Comparison of ENCODE assay signal across 8 cellular contexts in genomic region chr12:53751336-53752191, GRCh38. TPM values are rescaled to one million over a fixed set of nuclear protein-coding genes. Genes with fewer than 3 reads are reported as not detected.
A peak's percentile ranks its signal among the peaks of the same experiment; 100 is the strongest.
DNase-seq lines count a peak whose midpoint lies in the region; ATAC-seq and TF ChIP-seq lines count a peak whose summit lies in the region.

Gene CISTR, minus strand, starts transcription at chr12:53751979.

- peaks cover 2% of the 10 kb centered on the region for H3K36me3 Mint-ChIP-seq in activated CD8-positive, alpha-beta T cell treated with anti-CD3 and anti-CD28 coated beads, Interleukin-2, amount 10 ng/mL, durations not matched to agents 7 days and 5 days (ENCODE audit: low read depth)

- H3K27me3 ChIP-seq in gastroesophageal sphincter (peaks cover 54% of the 10 kb centered on the region), rectal smooth muscle tissue (ENCODE audit: control insufficient read depth, insufficient read depth, low read length) (peaks cover 17% of the 10 kb centered on the region)

- H3K27ac ChIP-seq in gastroesophageal sphincter (peak within 1 kb of the TSS in 3 of 4 donors; percentile 73 to 81 (median 78)), rectal smooth muscle tissue (ENCODE audit: low read depth, low read length) (no peak within 1 kb of the TSS)

- H3K27ac Mint-ChIP-seq in activated CD8-positive, alpha-beta T cell treated with anti-CD3 and anti-CD28 coated beads, Interleukin-2, amount 10 ng/mL, durations not matched to agents 7 days and 5 days, result peak within 1 kb of the TSS; percentile 51

- ATAC-seq in HG03354 (IDR thresholded peaks at IDR 0.05; ENCODE audit: poor library complexity, severe bottlenecking, unreplicated experiment), result peak; percentile 50
- peak; percentile 58 for ATAC-seq in activated CD8-positive, alpha-beta T cell treated with anti-CD3 and anti-CD28 coated beads, Interleukin-2, amount 10 ng/mL, durations not matched to agents 7 days and 5 days
- peak; percentile 50 for ATAC-seq in gastroesophageal sphincter
- ATAC-seq in HG02840 (IDR thresholded peaks at IDR 0.05; ENCODE audit: low FRiP score, unreplicated experiment), result no peak

- H3K9me3 Mint-ChIP-seq in activated CD8-positive, alpha-beta T cell treated with anti-CD3 and anti-CD28 coated beads, Interleukin-2, amount 10 ng/mL, durations not matched to agents 7 days and 5 days (ENCODE audit: insufficient read depth), result no peaks in the 10 kb centered on the region

- peak; percentile 76 for DNase-seq in GM13977 (ENCODE audit: low spot score)
- DNase-seq in activated CD8-positive, alpha-beta T cell treated with anti-CD3 and anti-CD28 coated beads, Interleukin-2, amount 10 ng/mL, durations not matched to agents 7 days and 5 days, result peak; percentile 55
- DNase-seq in iPS-NIHi7 (ENCODE audit: extremely low spot score), result no peak
- DNase-seq in kidney glomerular epithelial cell (lab: John Stamatoyannopoulos, UW), result no peak

- in situ Hi-C loops in GM13977 (cut with MboI; ENCODE audit: low pct_unique_long_range_greater_than_20kb, low sequenced_read_pairs, unreplicated experiment), result no loop called here

- CTCF ChIA-PET in activated CD8-positive, alpha-beta T cell treated with anti-CD3 and anti-CD28 coated beads, Interleukin-2, amount 10 ng/mL, durations not matched to agents 7 days and 5 days (lab: Charles Lee), result interaction anchor here (0.5 to 9.4 kb wide), 9 partner anchors 6 to 450 kb away, joined by 3 to 187 read pairs (median 3); no protein-coding TSS in a partner anchor

- TF ChIP-seq POLR2A in gastroesophageal sphincter (IDR thresholded peaks at IDR 0.05), result no peak

- H3K9ac ChIP-seq in rectal smooth muscle tissue (ENCODE audit: low read length), result peak within 1 kb of the TSS; percentile 42

- peak within 1 kb of the TSS; percentile 41 to 55 for H3K4me3 ChIP-seq in gastroesophageal sphincter
- H3K4me3 ChIP-seq in rectal smooth muscle tissue (ENCODE audit: low read length), result peak within 1 kb of the TSS; percentile 70

- no peaks in the 10 kb centered on the region for H3K36me3 ChIP-seq in gastroesophageal sphincter
- H3K36me3 ChIP-seq in rectal smooth muscle tissue (ENCODE audit: control insufficient read depth, insufficient read depth, low read length), result no peaks in the 10 kb centered on the region

- TF ChIP-seq CTCF in GM13977 (IDR thresholded peaks at IDR 0.05; ENCODE audit: extremely low read depth, insufficient read depth, missing control alignments), result no peak
- TF ChIP-seq CTCF in gastroesophageal sphincter (IDR thresholded peaks at IDR 0.05), result no peak

- no peaks in the 10 kb centered on the region for H3K27me3 Mint-ChIP-seq in activated CD8-positive, alpha-beta T cell treated with anti-CD3 and anti-CD28 coated beads, Interleukin-2, amount 10 ng/mL, durations not matched to agents 7 days and 5 days (ENCODE audit: low read depth)

- POLR2A ChIA-PET in activated CD8-positive, alpha-beta T cell treated with anti-CD3 and anti-CD28 coated beads, Interleukin-2, amount 10 ng/mL, durations not matched to agents 7 days and 5 days (lab: Charles Lee), result no interaction called here

- no peak for TF ChIP-seq EP300 in gastroesophageal sphincter (IDR thresholded peaks at IDR 0.05)

- no peaks in the 10 kb centered on the region for H3K4me1 Mint-ChIP-seq in activated CD8-positive, alpha-beta T cell treated with anti-CD3 and anti-CD28 coated beads, Interleukin-2, amount 10 ng/mL, durations not matched to agents 7 days and 5 days (ENCODE audit: low read depth)

- H3K4me1 ChIP-seq in gastroesophageal sphincter (peaks cover 0 to 36% (median 11%) of the 10 kb centered on the region in 3 donors), rectal smooth muscle tissue (ENCODE audit: control insufficient read depth, insufficient read depth, low read length) (peaks cover 9% of the 10 kb centered on the region)

- 1 to 8% methylated on average over 11 to 20 of the region's 76 CpGs for WGBS in gastroesophageal sphincter (ENCODE audit: low coverage in 1 of 2), 2 donors

- H3K4me3 Mint-ChIP-seq in activated CD8-positive, alpha-beta T cell treated with anti-CD3 and anti-CD28 coated beads, Interleukin-2, amount 10 ng/mL, durations not matched to agents 7 days and 5 days, result no peak within 1 kb of the TSS

- no peaks in the 10 kb centered on the region for H3K9me3 ChIP-seq in gastroesophageal sphincter

RNA-seq across cellular contexts. Expression of gene CISTR, which starts in this region (rescaled TPM):
- total RNA-seq in activated CD8-positive, alpha-beta T cell treated with anti-CD3 and anti-CD28 coated beads, Interleukin-2, amount 10 ng/mL, durations not matched to agents 7 days and 5 days, result not detected
- total RNA-seq in gastroesophageal sphincter, result 1 to 10 TPM in 1 of 4 donors, not detected in 3; 1.4 TPM

Comparison
In these comparisons a context has a peak if more than half of its experiments do, and no peak if none do; other contexts are left out.
1. Peak in DNase-seq and ATAC-seq in activated CD8-positive, alpha-beta T cell treated with anti-CD3 and anti-CD28 coated beads, Interleukin-2, amount 10 ng/mL, durations not matched to agents 7 days and 5 days; RNA of the gene not detected or under 1 TPM.